33 cellular contexts compared by ENCODE assay signal in genomic region chr9:286091-286740, GRCh38.
A peak's percentile ranks its signal among the peaks of the same experiment; 100 is the strongest.
DNase-seq lines count a peak whose midpoint lies in the region; ATAC-seq, FAIRE-seq and TF ChIP-seq lines count a peak whose summit lies in the region.
"Had no signal": no experiment of that assay in that cellular context is flagged by ENCODE, and none has a peak within 500 bp of the region (broad histone marks: within the 10 kb centered on the region; RNA-seq: fewer than 3 reads in every experiment).

No MANE protein-coding gene starts in this region.

- no peak overlapping the region for H3K4me3 Mint-ChIP-seq in activated T-cell treated with anti-CD3 and anti-CD28 coated beads, Interleukin-2, amount 50 U/mL, for 24 hours
- no peak overlapping the region for H3K4me3 Mint-ChIP-seq in activated T-cell treated with anti-CD3 and anti-CD28 coated beads, Interleukin-2, amount 50 U/mL, for 4 hours
- no peak overlapping the region for H3K4me3 Mint-ChIP-seq in stimulated activated effector memory CD8-positive, alpha-beta T cell treated with anti-CD3 and anti-CD28 coated beads, Interleukin-12 subunit alpha, Interleukin-12 subunit beta, amount 100 ng/mL, for 72 hours
- H3K4me3 Mint-ChIP-seq: activated naive CD4-positive, alpha-beta T cell treated with anti-CD3 and anti-CD28 coated beads, Interleukin-2, amount 10 ng/mL, durations not matched to agents 7 days and 5 days; stimulated activated naive CD8-positive, alpha-beta T cell treated with anti-CD3 and anti-CD28 coated beads, Interleukin-15, Interleukin-2, amounts not matched to agents 100 ng/mL and 50 ng/mL, for 24 hours; T-cell had no signal

- DNase-seq in activated T-cell treated with anti-CD3 and anti-CD28 coated beads, Interleukin-2, amount 50 U/mL, for 24 hours: no peak
- no peak for DNase-seq in activated T-cell treated with anti-CD3 and anti-CD28 coated beads, Interleukin-2, amount 50 U/mL, for 4 hours
- peak; percentile 66 for DNase-seq in LoVo (ENCODE audit: low spot score)
- peak in 1 of 2 donors; percentile 59 for DNase-seq in foreskin keratinocyte
- no peak for DNase-seq in stimulated activated effector memory CD8-positive, alpha-beta T cell treated with anti-CD3 and anti-CD28 coated beads, Interleukin-12 subunit alpha, Interleukin-12 subunit beta, amount 100 ng/mL, for 72 hours (ENCODE audit: low spot score in 2 of 2)
- DNase-seq in SIG-M5 (lab: John Stamatoyannopoulos, UW): no peak
- DNase-seq in GM19239 (ENCODE audit: insufficient read length, low spot score): no peak
- DNase-seq: activated CD8-positive, alpha-beta memory T cell treated with anti-CD3 and anti-CD28 coated beads for 24 hours; activated naive CD4-positive, alpha-beta T cell treated with anti-CD3 and anti-CD28 coated beads, Interleukin-2, amount 10 ng/mL, durations not matched to agents 7 days and 5 days; activated T-cell treated with anti-CD3 and anti-CD28 coated beads, Interleukin-2, amount 50 U/mL, for 1 hour; AML-193; DMS79; effector CD8-positive, alpha-beta T cell; erythroblast; foreskin melanocyte; GDM1; KG1; left lung; NCI-H1417; NCI-H2107; NCI-H446 treated with DMSO at 0.1 percent for 48 hours; nucleus accumbens; RPMI8226; stimulated activated CD4-positive, alpha-beta T cell treated with anti-CD3 and anti-CD28 coated beads, Interleukin-15, amount 100 ng/mL, for 24 hours; T-cell had no signal

- peak overlapping the region; percentile 26 for H3K27ac Mint-ChIP-seq in activated T-cell treated with anti-CD3 and anti-CD28 coated beads, Interleukin-2, amount 50 U/mL, for 24 hours
- peak overlapping the region; percentile 43 for H3K27ac Mint-ChIP-seq in stimulated activated effector memory CD8-positive, alpha-beta T cell treated with anti-CD3 and anti-CD28 coated beads, Interleukin-12 subunit alpha, Interleukin-12 subunit beta, amount 100 ng/mL, for 72 hours
- H3K27ac Mint-ChIP-seq: activated naive CD4-positive, alpha-beta T cell treated with anti-CD3 and anti-CD28 coated beads, Interleukin-2, amount 10 ng/mL, durations not matched to agents 7 days and 5 days; stimulated activated naive CD8-positive, alpha-beta T cell treated with anti-CD3 and anti-CD28 coated beads, Interleukin-15, Interleukin-2, amounts not matched to agents 100 ng/mL and 50 ng/mL, for 24 hours; T-cell had no signal

- no peaks in the 10 kb centered on the region for H3K9me3 Mint-ChIP-seq in activated T-cell treated with anti-CD3 and anti-CD28 coated beads, Interleukin-2, amount 50 U/mL, for 24 hours
- H3K9me3 Mint-ChIP-seq in activated T-cell treated with anti-CD3 and anti-CD28 coated beads, Interleukin-2, amount 50 U/mL, for 4 hours: no peaks in the 10 kb centered on the region
- H3K9me3 Mint-ChIP-seq in stimulated activated effector memory CD8-positive, alpha-beta T cell treated with anti-CD3 and anti-CD28 coated beads, Interleukin-12 subunit alpha, Interleukin-12 subunit beta, amount 100 ng/mL, for 72 hours: no peaks in the 10 kb centered on the region
- H3K9me3 Mint-ChIP-seq: activated naive CD4-positive, alpha-beta T cell treated with anti-CD3 and anti-CD28 coated beads, Interleukin-2, amount 10 ng/mL, durations not matched to agents 7 days and 5 days; stimulated activated naive CD8-positive, alpha-beta T cell treated with anti-CD3 and anti-CD28 coated beads, Interleukin-15, Interleukin-2, amounts not matched to agents 100 ng/mL and 50 ng/mL, for 24 hours; T-cell had no signal

- H3K27me3 ChIP-seq in foreskin keratinocyte: no peaks in the 10 kb centered on the region
- H3K27me3 ChIP-seq: left lung, vagina had no signal

- no peak for ATAC-seq in activated T-cell treated with anti-CD3 and anti-CD28 coated beads, Interleukin-2, amount 50 U/mL, for 4 hours
- peak; percentile 85 for ATAC-seq in foreskin keratinocyte
- ATAC-seq in stimulated activated effector memory CD8-positive, alpha-beta T cell treated with anti-CD3 and anti-CD28 coated beads, Interleukin-12 subunit alpha, Interleukin-12 subunit beta, amount 100 ng/mL, for 72 hours: no peak
- no peak for ATAC-seq in HG03108 (IDR thresholded peaks at IDR 0.05; ENCODE audit: unreplicated experiment)
- ATAC-seq: A549, left lung, T-cell had no signal

- peaks cover 98% of the 10 kb centered on the region for H3K36me3 Mint-ChIP-seq in activated T-cell treated with anti-CD3 and anti-CD28 coated beads, Interleukin-2, amount 50 U/mL, for 24 hours (ENCODE audit: low read depth)
- peaks cover 57% of the 10 kb centered on the region for H3K36me3 Mint-ChIP-seq in activated T-cell treated with anti-CD3 and anti-CD28 coated beads, Interleukin-2, amount 50 U/mL, for 4 hours (ENCODE audit: insufficient read depth)
- H3K36me3 Mint-ChIP-seq in stimulated activated effector memory CD8-positive, alpha-beta T cell treated with anti-CD3 and anti-CD28 coated beads, Interleukin-12 subunit alpha, Interleukin-12 subunit beta, amount 100 ng/mL, for 72 hours: peaks cover 99% of the 10 kb centered on the region

- H3K27ac ChIP-seq in foreskin keratinocyte: no peak overlapping the region
- H3K27ac ChIP-seq: A549, left lung, prostate gland, thoracic aorta, vagina had no signal

- peaks cover 76% of the 10 kb centered on the region for H3K4me1 Mint-ChIP-seq in activated T-cell treated with anti-CD3 and anti-CD28 coated beads, Interleukin-2, amount 50 U/mL, for 24 hours (ENCODE audit: low read depth)
- peaks cover 68% of the 10 kb centered on the region for H3K4me1 Mint-ChIP-seq in activated T-cell treated with anti-CD3 and anti-CD28 coated beads, Interleukin-2, amount 50 U/mL, for 4 hours (ENCODE audit: low read depth)
- peaks cover 41% of the 10 kb centered on the region for H3K4me1 Mint-ChIP-seq in stimulated activated effector memory CD8-positive, alpha-beta T cell treated with anti-CD3 and anti-CD28 coated beads, Interleukin-12 subunit alpha, Interleukin-12 subunit beta, amount 100 ng/mL, for 72 hours

- FAIRE-seq in GM19239 (lab: Jason Lieb, UNC): no peak
- FAIRE-seq: A549, colon had no signal

- H3K4me1 ChIP-seq in foreskin keratinocyte: peaks cover 6% of the 10 kb centered on the region
- H3K4me1 ChIP-seq: A549, HAP-1, prostate gland had no signal

- no peak for TF ChIP-seq CTCF in foreskin keratinocyte (conservative IDR thresholded peaks at IDR 0.05)

- no peaks in the 10 kb centered on the region for H3K27me3 Mint-ChIP-seq in activated T-cell treated with anti-CD3 and anti-CD28 coated beads, Interleukin-2, amount 50 U/mL, for 24 hours
- H3K27me3 Mint-ChIP-seq in activated T-cell treated with anti-CD3 and anti-CD28 coated beads, Interleukin-2, amount 50 U/mL, for 4 hours (ENCODE audit: low read depth): no peaks in the 10 kb centered on the region
- H3K27me3 Mint-ChIP-seq: activated naive CD4-positive, alpha-beta T cell treated with anti-CD3 and anti-CD28 coated beads, Interleukin-2, amount 10 ng/mL, durations not matched to agents 7 days and 5 days; stimulated activated naive CD8-positive, alpha-beta T cell treated with anti-CD3 and anti-CD28 coated beads, Interleukin-15, Interleukin-2, amounts not matched to agents 100 ng/mL and 50 ng/mL, for 24 hours; T-cell had no signal
